In the genomic region with DNA sequence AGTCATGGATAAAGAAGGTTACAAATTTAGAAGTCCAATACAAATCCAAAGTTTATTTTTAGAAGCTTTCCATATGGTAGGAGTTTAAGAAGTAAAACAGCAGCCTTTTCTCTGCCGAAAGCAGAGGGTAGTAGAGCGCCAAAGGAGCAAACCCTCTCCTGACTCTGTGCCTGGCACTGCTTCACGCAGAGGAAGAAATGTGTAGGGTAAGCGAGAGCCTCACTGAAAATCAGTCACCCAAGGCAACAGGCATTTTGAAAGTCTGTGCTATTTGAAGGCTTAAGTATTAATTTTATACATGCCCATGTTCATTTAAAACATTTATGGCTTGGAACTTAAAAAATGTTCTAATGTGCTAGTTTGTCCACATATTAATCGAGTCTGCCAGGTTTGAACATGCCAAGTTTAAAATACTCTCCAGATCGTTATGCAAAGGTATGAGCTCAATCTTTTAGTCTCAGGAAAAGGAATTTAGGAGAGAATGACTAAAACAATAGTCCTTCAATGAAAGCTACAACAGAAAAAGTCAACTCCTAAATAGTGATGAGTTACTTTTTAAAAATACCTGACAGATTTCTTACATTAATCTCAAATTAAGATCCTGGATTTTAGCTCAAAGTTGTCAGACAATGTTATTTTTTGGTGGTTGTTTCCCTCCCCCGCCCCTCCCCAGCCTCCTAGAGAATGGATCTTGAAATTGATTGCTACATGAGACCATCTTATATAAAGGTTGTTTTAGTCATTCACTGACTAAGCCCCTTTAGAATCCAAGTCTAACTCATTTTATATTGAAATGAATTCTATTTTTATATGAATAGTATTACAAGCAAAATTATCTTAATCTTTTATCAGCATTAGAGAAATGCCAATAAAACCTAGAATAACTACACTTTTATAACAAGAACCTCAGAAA, we compare ENCODE assay signal across 11 cellular contexts. TPM values are rescaled to one million over a fixed set of nuclear protein-coding genes. Genes with fewer than 3 reads are reported as not detected.
A peak's percentile ranks its signal among the peaks of the same experiment; 100 is the strongest.
DNase-seq lines count a peak whose midpoint lies in the region; ATAC-seq and TF ChIP-seq lines count a peak whose summit lies in the region.
"Had no signal": no experiment of that assay in that cellular context is flagged by ENCODE, and none has a peak within 500 bp of the region (broad histone marks: within the 10 kb centered on the region; RNA-seq: fewer than 3 reads in every experiment).

No MANE protein-coding gene starts in this region.

- H3K27ac ChIP-seq in RWPE2 (ENCODE audit: poor library complexity, severe bottlenecking) (peak overlapping the region; percentile 97), esophagus squamous epithelium (peak overlapping the region; percentile 9 to 46 (median 28)), osteoblast (ENCODE audit: low read depth, low read length) (peak overlapping the region; percentile 40)
- H3K27ac ChIP-seq: spleen had no signal

- DNase-seq in EH (ENCODE audit: low read depth) (peak; percentile 70), RWPE2 (ENCODE audit: low spot score) (no peak), esophagus squamous epithelium (lab: John Stamatoyannopoulos, UW) (no peak), osteoblast (ENCODE audit: insufficient read length, low spot score, missing footprints) (no peak), NCI-H510A treated with DMSO at 0.1 percent for 48 hours (lab: John Stamatoyannopoulos, UW) (no peak), NCI-H146 treated with DMSO at 0.1 percent for 48 hours (lab: John Stamatoyannopoulos, UW; ENCODE audit: unreplicated experiment) (no peak)
- no peak for DNase-seq in stimulated activated CD4-positive, alpha-beta T cell treated with anti-CD3 and anti-CD28 coated beads, Interleukin-15, amount 100 ng/mL, for 24 hours
- DNase-seq: activated CD4-positive, alpha-beta T cell treated with anti-CD3 and anti-CD28 coated beads for 4 hours; spleen had no signal

- no peak overlapping the region for H3K4me3 ChIP-seq in RWPE2 (ENCODE audit: severe bottlenecking)
- H3K4me3 ChIP-seq in esophagus squamous epithelium, result no peak overlapping the region
- H3K4me3 ChIP-seq in osteoblast (ENCODE audit: insufficient read depth, low read length), result no peak overlapping the region
- H3K4me3 ChIP-seq: spleen had no signal

- ATAC-seq in RWPE2 (ENCODE audit: low read depth), result peak; percentile 77
- no peak for ATAC-seq in GM18858 (IDR thresholded peaks at IDR 0.05; ENCODE audit: unreplicated experiment)
- ATAC-seq: Right ventricle myocardium inferior had no signal

- TF ChIP-seq CTCF in RWPE2 (IDR thresholded peaks at IDR 0.05; ENCODE audit: poor library complexity, severe bottlenecking) (no peak), esophagus squamous epithelium (IDR thresholded peaks at IDR 0.05) (no peak), osteoblast (IDR thresholded peaks at IDR 0.05; ENCODE audit: extremely low read depth, low read depth, low read length) (no peak)

- WGBS in esophagus squamous epithelium, 2 donors, result 20 to 31% methylated on average over 7 of the region's 7 CpGs

- H3K27me3 ChIP-seq in RWPE2 (ENCODE audit: insufficient read depth, poor library complexity, severe bottlenecking), result no peaks in the 10 kb centered on the region
- H3K27me3 ChIP-seq in esophagus squamous epithelium, result no peaks in the 10 kb centered on the region
- H3K27me3 ChIP-seq in osteoblast (ENCODE audit: insufficient read depth, low read length), result no peaks in the 10 kb centered on the region
- H3K27me3 ChIP-seq: spleen had no signal

- H3K4me1 ChIP-seq in RWPE2 (ENCODE audit: insufficient read depth, poor library complexity, severe bottlenecking), result peaks cover 77% of the 10 kb centered on the region
- peaks cover 12 to 88% (median 42%) of the 10 kb centered on the region in 3 donors for H3K4me1 ChIP-seq in esophagus squamous epithelium
- H3K4me1 ChIP-seq in osteoblast (ENCODE audit: insufficient read depth, low read length), result peaks cover 38% of the 10 kb centered on the region

- peaks cover 53% of the 10 kb centered on the region for H4K20me1 ChIP-seq in osteoblast (ENCODE audit: insufficient read depth, low read length)

- peak overlapping the region; percentile 49 for H3K4me2 ChIP-seq in osteoblast (ENCODE audit: insufficient read depth, low read length)

- H3K79me2 ChIP-seq in osteoblast (ENCODE audit: insufficient read depth, low read length), result peaks cover 91% of the 10 kb centered on the region

- no peak overlapping the region for H2AFZ ChIP-seq in osteoblast (ENCODE audit: low read length)

- H3K36me3 ChIP-seq in RWPE2 (ENCODE audit: low read depth) (no peaks in the 10 kb centered on the region; the same call in 1 of the 2 replicates), esophagus squamous epithelium (no peaks in the 10 kb centered on the region), osteoblast (ENCODE audit: insufficient read depth, low read length) (no peaks in the 10 kb centered on the region)
- H3K36me3 ChIP-seq: spleen had no signal

- no peak for TF ChIP-seq POLR2A in esophagus squamous epithelium (IDR thresholded peaks at IDR 0.05)

- H3K9me3 ChIP-seq in RWPE2 (ENCODE audit: severe bottlenecking), result no peaks in the 10 kb centered on the region
- no peaks in the 10 kb centered on the region for H3K9me3 ChIP-seq in esophagus squamous epithelium
- no peaks in the 10 kb centered on the region for H3K9me3 ChIP-seq in osteoblast (ENCODE audit: low read depth, low read length)
- H3K9me3 ChIP-seq: spleen had no signal

- intact Hi-C loops in esophagus squamous epithelium (cut with DNase I), result no loop called here

RNA-seq across cellular contexts. Expression of a gene that starts 38.7 kb away (rescaled TPM):
- total RNA-seq in esophagus squamous epithelium (10 to 100 TPM; 24.5 to 56.3 (median 40.9) TPM), osteoblast (29.8 and 34.0 TPM in 2 replicates)

Comparison
In these comparisons a context has a peak if more than half of its experiments do, and no peak if none do; other contexts are left out.
1. H3K27ac ChIP-seq: peak in every context shown above with its lines; median percentile 97 in RWPE2; 40 in osteoblast; 28 in esophagus squamous epithelium.